ENCODE assay signal across 23 cellular contexts in genomic region chr4:795726-796119, GRCh38. TPM values are rescaled to one million over a fixed set of nuclear protein-coding genes. Genes with fewer than 3 reads are reported as not detected.
DNase-seq lines count a peak whose midpoint lies in the region; ATAC-seq, FAIRE-seq and TF ChIP-seq lines count a peak whose summit lies in the region.
"Had no signal": no experiment of that assay in that cellular context is flagged by ENCODE, and none has a peak within 500 bp of the region (broad histone marks: within the 10 kb centered on the region; RNA-seq: fewer than 3 reads in every experiment).

No MANE protein-coding gene starts in this region.

- POLR2A ChIA-PET in CD8-positive, alpha-beta T cell (lab: Charles Lee): interaction anchor here (0.9 kb wide), 1 partner anchor 16 kb away, joined by 4 read pairs; no protein-coding TSS in a partner anchor

- no peaks in the 10 kb centered on the region for H3K36me3 ChIP-seq in CD8-positive, alpha-beta T cell (ENCODE audit: insufficient read depth, low read length)
- H3K36me3 ChIP-seq: gastrocnemius medialis, neutrophil, SJSA1 had no signal

- CTCF ChIA-PET in CD8-positive, alpha-beta T cell (lab: Charles Lee): interaction anchor here (0.6 kb wide), 1 partner anchor 53 kb away, joined by 6 read pairs; no protein-coding TSS in a partner anchor

- peaks cover 31% of the 10 kb centered on the region for H3K4me1 ChIP-seq in CD8-positive, alpha-beta T cell (ENCODE audit: insufficient read depth, low read length)
- H3K4me1 ChIP-seq: SJSA1 had no signal

- H3K36me3 Mint-ChIP-seq in CD8-positive, alpha-beta T cell: no peaks in the 10 kb centered on the region
- H3K36me3 Mint-ChIP-seq in mesothelial cell of epicardium: no peaks in the 10 kb centered on the region
- H3K36me3 Mint-ChIP-seq: CD4-positive, CD25-positive, alpha-beta regulatory T cell had no signal

- H3K4me1 Mint-ChIP-seq in CD8-positive, alpha-beta T cell (ENCODE audit: low read depth): peaks cover 35% of the 10 kb centered on the region
- H3K4me1 Mint-ChIP-seq in mesothelial cell of epicardium: peaks cover 8% of the 10 kb centered on the region

- H3K27ac Mint-ChIP-seq in CD8-positive, alpha-beta T cell: no peak overlapping the region
- no peak overlapping the region for H3K27ac Mint-ChIP-seq in mesothelial cell of epicardium
- H3K27ac Mint-ChIP-seq: CD4-positive, CD25-positive, alpha-beta regulatory T cell had no signal

- H3K4me3 Mint-ChIP-seq in CD8-positive, alpha-beta T cell: peak overlapping the region; percentile 11
- H3K4me3 Mint-ChIP-seq in mesothelial cell of epicardium: peak overlapping the region; percentile 46

- no peak for TF ChIP-seq CTCF in CD8-positive, alpha-beta T cell (IDR thresholded peaks at IDR 0.05)
- TF ChIP-seq CTCF in coronary artery (IDR thresholded peaks at IDR 0.05): no peak
- no peak for TF ChIP-seq CTCF in mesothelial cell of epicardium (IDR thresholded peaks at IDR 0.05; ENCODE audit: unreplicated experiment)
- TF ChIP-seq CTCF in D721Med (IDR thresholded peaks at IDR 0.05; ENCODE audit: insufficient read depth, missing control alignments): no peak

- peaks cover 23% of the 10 kb centered on the region for H3K27me3 ChIP-seq in CD8-positive, alpha-beta T cell (ENCODE audit: insufficient read depth, low read length)
- H3K27me3 ChIP-seq: testis had no signal

- H3K4me3 ChIP-seq in CD8-positive, alpha-beta T cell (ENCODE audit: low read depth, low read length): no peak overlapping the region
- H3K4me3 ChIP-seq in coronary artery: peak overlapping the region; percentile 63
- H3K4me3 ChIP-seq: mucosa of descending colon, SJSA1 had no signal

- no peak overlapping the region for H3K27ac ChIP-seq in CD8-positive, alpha-beta T cell (ENCODE audit: low read depth, low read length)
- H3K27ac ChIP-seq in coronary artery: no peak overlapping the region
- H3K27ac ChIP-seq: gastrocnemius medialis, neutrophil, SJSA1, testis had no signal

- H3K9me3 Mint-ChIP-seq in CD8-positive, alpha-beta T cell: no peaks in the 10 kb centered on the region
- H3K9me3 Mint-ChIP-seq in mesothelial cell of epicardium: no peaks in the 10 kb centered on the region

- DNase-seq in CD8-positive, alpha-beta T cell: no peak
- peak; percentile 39 for DNase-seq in NCI-H69 (lab: John Stamatoyannopoulos, UW)
- DNase-seq in coronary artery (ENCODE audit: low spot score): no peak
- no peak for DNase-seq in mesothelial cell of epicardium (ENCODE audit: low spot score in 2 of 2, unreplicated experiment in 2 of 2)
- no peak for DNase-seq in D721Med (ENCODE audit: insufficient read length, low spot score)
- DNase-seq in SHP77 (lab: John Stamatoyannopoulos, UW): no peak
- DNase-seq: ACHN; CD4-positive, CD25-positive, alpha-beta regulatory T cell; DMS79; erythroblast; gastrocnemius medialis; NCI-H2107; NCI-H524 treated with DMSO at 0.1 percent for 48 hours; stimulated activated CD4-positive, alpha-beta T cell treated with anti-CD3 and anti-CD28 coated beads, Interleukin-12 subunit alpha, Interleukin-12 subunit beta, amount 100 ng/mL, for 4 hours; stimulated activated CD8-positive, alpha-beta memory T cell treated with anti-CD3 and anti-CD28 coated beads, Interleukin-4, amount 100 ng/mL, for 48 hours; T1000; testis had no signal

- no peak for ATAC-seq in CD8-positive, alpha-beta T cell
- ATAC-seq in GM21447 (IDR thresholded peaks at IDR 0.05; ENCODE audit: unreplicated experiment) (no peak), GM21528 (IDR thresholded peaks at IDR 0.05; ENCODE audit: low FRiP score, unreplicated experiment) (no peak)
- ATAC-seq: gastrocnemius medialis, mucosa of descending colon had no signal

- no peak for FAIRE-seq in D721Med (lab: Jason Lieb, UNC)
- FAIRE-seq: bronchial epithelial cell had no signal

- H3K27me3 Mint-ChIP-seq in CD8-positive, alpha-beta T cell (ENCODE audit: low read depth): peaks cover 28% of the 10 kb centered on the region
- H3K27me3 Mint-ChIP-seq in mesothelial cell of epicardium (ENCODE audit: low read depth): peaks cover 48% of the 10 kb centered on the region

- intact Hi-C loops in CD8-positive, alpha-beta T cell (cut with DNase I, micrococcal nuclease): no loop called here

- H3K9me3 ChIP-seq in CD8-positive, alpha-beta T cell (ENCODE audit: low read length): no peaks in the 10 kb centered on the region
- H3K9me3 ChIP-seq: gastrocnemius medialis, mucosa of descending colon, neutrophil, SJSA1, testis had no signal

RNA-seq across cellular contexts. Expression of gene CPLX1, which starts 30.2 kb away (rescaled TPM):
- 1 to 10 TPM; 1.1 to 1.2 TPM for total RNA-seq in CD8-positive, alpha-beta T cell
- 4.5 to 4.7 TPM (median 4.6 TPM) in 3 replicates for total RNA-seq in mesothelial cell of epicardium
- total RNA-seq: bronchial epithelial cell, SJSA1 had no signal
